Comparison of ENCODE assay signal across 1 cellular context in the genomic region with DNA sequence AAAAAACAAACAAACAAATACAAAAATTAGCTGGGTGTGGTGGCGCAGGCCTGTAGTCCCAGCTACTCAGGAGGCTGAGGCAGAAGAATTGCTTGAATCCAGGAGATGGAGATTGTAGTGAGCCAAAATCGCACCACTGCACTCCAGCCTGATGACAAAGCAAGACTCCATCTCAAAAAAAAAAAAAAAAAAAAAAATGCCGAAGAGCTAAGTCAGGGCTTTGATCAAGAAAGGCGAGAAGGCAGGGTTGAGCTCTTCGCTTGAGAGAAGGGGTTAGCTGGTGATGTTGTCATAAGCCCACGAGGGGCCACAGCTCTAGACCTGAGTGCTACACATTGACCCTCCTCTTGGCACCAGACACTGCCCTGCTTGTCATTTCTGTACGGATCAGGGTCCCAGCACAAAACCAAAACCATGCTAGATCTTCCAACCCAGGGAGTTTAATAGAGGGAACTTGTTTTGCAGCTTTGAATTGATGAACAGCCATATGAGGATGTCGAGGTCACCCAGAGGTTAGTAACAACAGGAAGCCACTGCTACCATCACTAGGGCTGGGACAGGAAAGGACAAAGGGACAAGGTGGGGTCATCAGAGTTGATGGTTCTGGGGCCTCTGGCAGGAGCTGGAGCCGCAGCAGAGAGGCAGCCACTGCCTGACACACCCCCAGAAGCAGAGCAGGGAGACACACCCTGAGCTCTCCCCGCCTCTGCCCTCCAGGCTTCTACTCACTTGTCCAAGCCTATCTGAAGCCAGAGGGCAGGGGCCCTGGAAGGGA.
TF ChIP-seq lines count a peak whose summit lies in the region.

No MANE protein-coding gene starts in this region.

TF ChIP-seq in GM12878, 131 proteins besides CTCF, POLR2A, EP300 and RAD21 (continued from another document):
- TF ChIP-seq CEBPZ (IDR thresholded peaks at IDR 0.05; ENCODE audit: low read depth, low read length) (no peak), PBX3 (IDR thresholded peaks at IDR 0.05; ENCODE audit: insufficient replicate concordance, low read depth, low read length) (no peak), MXI1 (IDR thresholded peaks at IDR 0.05; ENCODE audit: low read depth, low read length) (no peak), BHLHE40 (IDR thresholded peaks at IDR 0.05; ENCODE audit: borderline replicate concordance in 1 of 2, low read depth in 2 of 2, low read length in 1 of 2) (no peak), SP1 (IDR thresholded peaks at IDR 0.05; ENCODE audit: low read depth, low read length) (no peak), PAX5 (IDR thresholded peaks at IDR 0.05; ENCODE audit: borderline replicate concordance, low read depth, low read length) (no peak), PML (IDR thresholded peaks at IDR 0.05; ENCODE audit: low read length) (no peak), MYC (IDR thresholded peaks at IDR 0.05; ENCODE audit: insufficient read depth, insufficient read length, insufficient replicate concordance, low read length, severe bottlenecking) (no peak), RFX5 (IDR thresholded peaks at IDR 0.05; ENCODE audit: low read depth, low read length) (no peak), TAF1 (IDR thresholded peaks at IDR 0.05; ENCODE audit: borderline replicate concordance, low read depth, low read length) (no peak), RCOR1 (conservative IDR thresholded peaks at IDR 0.05; ENCODE audit: low read depth, low read length) (no peak), NR2C2 (IDR thresholded peaks at IDR 0.05; ENCODE audit: borderline replicate concordance, control insufficient read depth, insufficient read length, low read depth) (no peak), CEBPB (IDR thresholded peaks at IDR 0.05; ENCODE audit: borderline replicate concordance in 1 of 2, low read depth in 2 of 2, low read length in 2 of 2) (no peak), MEF2B (IDR thresholded peaks at IDR 0.05; ENCODE audit: partially characterized antibody, poor library complexity, severe bottlenecking) (no peak)
